Comparison of ENCODE assay signal across 8 cellular contexts in the genomic region with DNA sequence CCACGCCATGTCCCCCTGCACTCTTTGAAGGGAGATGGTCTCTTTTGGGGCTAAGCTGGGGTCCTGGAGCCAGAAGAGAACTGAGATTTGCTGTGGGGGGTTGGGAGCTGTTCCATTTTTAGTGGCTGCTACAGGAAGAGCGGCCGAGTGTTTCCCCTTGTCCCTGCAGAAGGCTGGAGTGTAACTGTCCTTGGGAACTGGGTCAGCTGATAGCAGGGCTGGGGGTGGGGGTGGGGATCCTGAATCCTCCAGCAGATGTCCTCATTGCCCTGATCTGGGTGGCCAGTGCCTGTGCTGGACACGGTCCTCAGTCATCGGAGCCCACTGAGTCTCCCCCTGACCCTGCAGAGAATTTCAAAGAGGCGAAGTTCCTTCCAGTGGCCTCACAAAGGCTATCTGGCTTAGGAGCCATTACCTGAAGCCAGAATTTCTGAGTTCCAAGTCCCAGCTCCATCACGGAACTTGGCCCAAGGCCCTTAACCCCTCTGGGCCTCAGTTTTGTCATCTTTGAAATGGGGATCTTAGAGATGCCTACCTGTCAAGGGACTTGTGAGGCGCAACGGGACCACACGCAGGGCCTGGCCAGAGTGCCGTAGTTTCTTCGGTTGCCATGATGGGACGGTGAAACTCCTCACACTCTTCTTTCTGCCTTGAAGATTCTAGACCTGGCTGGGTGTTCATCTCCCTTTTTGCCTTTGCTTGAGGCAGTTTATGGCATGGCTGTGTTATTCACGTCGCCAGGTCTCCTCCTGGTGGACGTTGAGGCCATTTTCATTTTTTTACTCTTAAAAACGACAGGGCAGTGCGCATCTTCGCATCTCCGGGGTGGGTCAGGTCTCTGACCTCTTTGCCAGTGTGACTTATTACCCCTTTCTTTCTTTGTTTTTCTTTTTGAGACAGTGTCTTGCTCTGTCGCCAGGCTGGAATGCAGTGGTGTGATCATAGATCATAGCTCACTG. TPM values are rescaled to one million over a fixed set of nuclear protein-coding genes. Genes with fewer than 3 reads are reported as not detected.
DNase-seq lines count a peak whose midpoint lies in the region; ATAC-seq and TF ChIP-seq lines count a peak whose summit lies in the region.

No MANE protein-coding gene starts in this region.

- H3K27ac ChIP-seq in foreskin keratinocyte (no peak overlapping the region), neutrophil (peak overlapping the region; percentile 64)

- peak overlapping the region; percentile 65 for H3K27ac Mint-ChIP-seq in T-helper 17 cell

- peak; percentile 88 for DNase-seq in G401 (ENCODE audit: low spot score)
- DNase-seq in T-helper 17 cell: no peak
- DNase-seq in foreskin keratinocyte: no peak
- no peak for DNase-seq in NCI-H748 (lab: John Stamatoyannopoulos, UW; ENCODE audit: unreplicated experiment)
- no peak for DNase-seq in GM19240 (ENCODE audit: insufficient read length, low spot score)
- DNase-seq in LoVo (ENCODE audit: low spot score): no peak

- in situ Hi-C loops in G401 (cut with HindIII; ENCODE audit: low sequenced_read_pairs): no loop called here

- peak overlapping the region; percentile 31 for H3K4me3 Mint-ChIP-seq in T-helper 17 cell

- peaks cover 3% of the 10 kb centered on the region for H3K36me3 Mint-ChIP-seq in T-helper 17 cell (ENCODE audit: low read depth)

- H3K4me1 ChIP-seq in foreskin keratinocyte (peaks cover 7% of the 10 kb centered on the region), neutrophil (ENCODE audit: control insufficient read depth in 1 of 2, insufficient read depth in 1 of 2, low read depth in 1 of 2, low read length in 1 of 2) (peaks cover 9 to 29% of the 10 kb centered on the region in 2 experiments)

- peak; percentile 28 for ATAC-seq in T-helper 17 cell
- ATAC-seq in foreskin keratinocyte: no peak
- no peak for ATAC-seq in HG03439 (IDR thresholded peaks at IDR 0.05; ENCODE audit: unreplicated experiment)

- TF ChIP-seq CTCF in foreskin keratinocyte (conservative IDR thresholded peaks at IDR 0.05): peak; percentile 45
- no peak for TF ChIP-seq CTCF in neutrophil (IDR thresholded peaks at IDR 0.05)

- peaks cover 20% of the 10 kb centered on the region for H3K4me1 Mint-ChIP-seq in T-helper 17 cell

- H3K36me3 ChIP-seq in neutrophil: peaks cover 40% of the 10 kb centered on the region

- H3K27me3 ChIP-seq in foreskin keratinocyte (no peaks in the 10 kb centered on the region), neutrophil (no peaks in the 10 kb centered on the region)

- H3K9me3 ChIP-seq in T-helper 17 cell (ENCODE audit: control insufficient read depth, low read length, poor library complexity, severe bottlenecking) (no peaks in the 10 kb centered on the region), neutrophil (no peaks in the 10 kb centered on the region)

- H3K27me3 Mint-ChIP-seq in T-helper 17 cell: no peaks in the 10 kb centered on the region

- H3K4me3 ChIP-seq in neutrophil (ENCODE audit: low read depth in 1 of 2, low read length in 1 of 2): no peak overlapping the region

RNA-seq across cellular contexts. Expression of a gene that starts 51.9 kb away (rescaled TPM):
- 90.2 and 121 TPM in 2 replicates for total RNA-seq in G401 (2014; rRNA removed; shearing (Covaris generic))
- 100 to 1,000 TPM; 267 to 273 TPM for total RNA-seq in T-helper 17 cell
- 96.1 and 96.7 TPM in 2 replicates for total RNA-seq in foreskin keratinocyte
- 66.5 and 68.6 TPM in 2 replicates for polyA plus RNA-seq in foreskin keratinocyte
